17 cellular contexts compared by ENCODE assay signal in genomic region chr15:25852027-25852426, GRCh38.
DNase-seq lines count a peak whose midpoint lies in the region; ATAC-seq and TF ChIP-seq lines count a peak whose summit lies in the region.
"Had no signal": no experiment of that assay in that cellular context is flagged by ENCODE, and none has a peak within 500 bp of the region (broad histone marks: within the 10 kb centered on the region; RNA-seq: fewer than 3 reads in every experiment).

No MANE protein-coding gene starts in this region.

- TF ChIP-seq CTCF in nephron (IDR thresholded peaks at IDR 0.05; ENCODE audit: unreplicated experiment in 3 of 3) = no peak

- H3K4me3 Mint-ChIP-seq in stimulated activated naive CD8-positive, alpha-beta T cell treated with anti-CD3 and anti-CD28 coated beads, Interleukin-15, Interleukin-2, amounts not matched to agents 100 ng/mL and 50 ng/mL, for 24 hours = peak overlapping the region; percentile 66
- peak overlapping the region; percentile 53 for H3K4me3 Mint-ChIP-seq in activated naive CD8-positive, alpha-beta T cell treated with anti-CD3 and anti-CD28 coated beads, Interleukin-2, amount 50 U/mL, for 24 hours
- H3K4me3 Mint-ChIP-seq in nephron = peak overlapping the region in 1 of 3 experiments; percentile 8
- H3K4me3 Mint-ChIP-seq: WTC11 had no signal

- H3K36me3 Mint-ChIP-seq in stimulated activated naive CD8-positive, alpha-beta T cell treated with anti-CD3 and anti-CD28 coated beads, Interleukin-15, Interleukin-2, amounts not matched to agents 100 ng/mL and 50 ng/mL, for 24 hours (ENCODE audit: low read depth) = peaks cover 40% of the 10 kb centered on the region
- peaks cover 36% of the 10 kb centered on the region for H3K36me3 Mint-ChIP-seq in activated naive CD8-positive, alpha-beta T cell treated with anti-CD3 and anti-CD28 coated beads, Interleukin-2, amount 50 U/mL, for 24 hours (ENCODE audit: low read depth)
- no peaks in the 10 kb centered on the region for H3K36me3 Mint-ChIP-seq in nephron (ENCODE audit: low read depth)
- H3K36me3 Mint-ChIP-seq: WTC11 had no signal

- H3K27me3 Mint-ChIP-seq in stimulated activated naive CD8-positive, alpha-beta T cell treated with anti-CD3 and anti-CD28 coated beads, Interleukin-15, Interleukin-2, amounts not matched to agents 100 ng/mL and 50 ng/mL, for 24 hours = no peaks in the 10 kb centered on the region
- peaks cover 5% of the 10 kb centered on the region for H3K27me3 Mint-ChIP-seq in activated naive CD8-positive, alpha-beta T cell treated with anti-CD3 and anti-CD28 coated beads, Interleukin-2, amount 50 U/mL, for 24 hours
- H3K27me3 Mint-ChIP-seq in nephron (ENCODE audit: low read depth) = peaks cover 20% of the 10 kb centered on the region

- H3K9me3 Mint-ChIP-seq in stimulated activated naive CD8-positive, alpha-beta T cell treated with anti-CD3 and anti-CD28 coated beads, Interleukin-15, Interleukin-2, amounts not matched to agents 100 ng/mL and 50 ng/mL, for 24 hours = no peaks in the 10 kb centered on the region
- H3K9me3 Mint-ChIP-seq in activated naive CD8-positive, alpha-beta T cell treated with anti-CD3 and anti-CD28 coated beads, Interleukin-2, amount 50 U/mL, for 24 hours = peaks cover 4% of the 10 kb centered on the region
- H3K9me3 Mint-ChIP-seq in nephron = no peaks in the 10 kb centered on the region
- H3K9me3 Mint-ChIP-seq: WTC11 had no signal

- H3K4me1 Mint-ChIP-seq in stimulated activated naive CD8-positive, alpha-beta T cell treated with anti-CD3 and anti-CD28 coated beads, Interleukin-15, Interleukin-2, amounts not matched to agents 100 ng/mL and 50 ng/mL, for 24 hours (ENCODE audit: low read depth) = peaks cover 98% of the 10 kb centered on the region
- peaks cover 95% of the 10 kb centered on the region for H3K4me1 Mint-ChIP-seq in activated naive CD8-positive, alpha-beta T cell treated with anti-CD3 and anti-CD28 coated beads, Interleukin-2, amount 50 U/mL, for 24 hours
- H3K4me1 Mint-ChIP-seq in nephron = peaks cover 35% of the 10 kb centered on the region

- DNase-seq in stimulated activated naive CD8-positive, alpha-beta T cell treated with anti-CD3 and anti-CD28 coated beads, Interleukin-15, Interleukin-2, amounts not matched to agents 100 U/mL and 50 U/mL, for 24 hours = no peak
- no peak for DNase-seq in activated naive CD8-positive, alpha-beta T cell treated with anti-CD3 and anti-CD28 coated beads, Interleukin-2, amount 50 U/mL, for 24 hours
- DNase-seq in iPS-NIHi11 (ENCODE audit: low spot score) (no peak), T-helper 9 cell (no peak)
- DNase-seq in stimulated activated naive CD4-positive, alpha-beta T cell treated with Interleukin-2 at 50 U/mL for 16 hours (lab: John Stamatoyannopoulos, UW) = no peak
- DNase-seq: brain microvascular endothelial cell; DMS153; effector CD8-positive, alpha-beta T cell; left ventricle myocardium superior; NCI-H1930; NCI-H524 treated with DMSO at 0.1 percent for 48 hours; upper lobe of left lung had no signal

- ATAC-seq in stimulated activated naive CD8-positive, alpha-beta T cell treated with anti-CD3 and anti-CD28 coated beads, Interleukin-15, Interleukin-2, amounts not matched to agents 100 U/mL and 50 U/mL, for 24 hours = no peak
- ATAC-seq in activated naive CD8-positive, alpha-beta T cell treated with anti-CD3 and anti-CD28 coated beads, Interleukin-2, amount 50 U/mL, for 24 hours = no peak
- ATAC-seq in HG03039 (IDR thresholded peaks at IDR 0.05; ENCODE audit: unreplicated experiment) = no peak
- ATAC-seq: left ventricle myocardium superior, SK-N-SH treated with all-trans-retinoic acid at 6 μM for 48 hours, WTC11 had no signal

- peak overlapping the region; percentile 99 for H3K27ac Mint-ChIP-seq in stimulated activated naive CD8-positive, alpha-beta T cell treated with anti-CD3 and anti-CD28 coated beads, Interleukin-15, Interleukin-2, amounts not matched to agents 100 ng/mL and 50 ng/mL, for 24 hours
- peak overlapping the region; percentile 100 for H3K27ac Mint-ChIP-seq in activated naive CD8-positive, alpha-beta T cell treated with anti-CD3 and anti-CD28 coated beads, Interleukin-2, amount 50 U/mL, for 24 hours
- peak overlapping the region; percentile 9 to 27 (median 19) for H3K27ac Mint-ChIP-seq in nephron
- H3K27ac Mint-ChIP-seq: WTC11 had no signal

Comparison
In these comparisons a context has a peak if more than half of its experiments do, and no peak if none do; other contexts are left out.
1. H3K27ac Mint-ChIP-seq: peak in every context shown above with its lines; median percentile 100 in activated naive CD8-positive, alpha-beta T cell treated with anti-CD3 and anti-CD28 coated beads, Interleukin-2, amount 50 U/mL, for 24 hours; 99 in stimulated activated naive CD8-positive, alpha-beta T cell treated with anti-CD3 and anti-CD28 coated beads, Interleukin-15, Interleukin-2, amounts not matched to agents 100 ng/mL and 50 ng/mL, for 24 hours; 19 in nephron.